Comparison of ENCODE assay signal across 1 cellular context in the genomic region with DNA sequence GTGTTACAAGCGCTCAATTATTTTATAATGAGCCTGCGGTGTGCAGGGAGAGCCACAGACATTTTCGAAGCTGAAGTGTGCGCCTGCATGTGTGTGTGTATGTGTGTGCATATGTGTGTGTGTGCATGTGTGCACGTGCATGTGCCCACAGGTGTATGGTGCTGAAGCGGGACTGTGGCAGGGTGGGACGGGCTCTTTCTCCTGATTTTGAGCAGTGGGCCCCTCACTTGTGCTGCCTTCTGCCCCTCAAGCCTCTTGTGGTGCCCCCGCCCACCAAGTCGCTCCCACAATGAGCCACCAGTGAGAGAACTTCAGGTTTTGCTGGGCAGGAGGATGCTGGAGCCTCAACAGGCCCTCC.
TF ChIP-seq lines count a peak whose summit lies in the region.

No MANE protein-coding gene starts in this region.

TF ChIP-seq in HEK293, 187 proteins besides CTCF, POLR2A, EP300 and RAD21 (continued from another document):
- TF ChIP-seq, protein P1, sequence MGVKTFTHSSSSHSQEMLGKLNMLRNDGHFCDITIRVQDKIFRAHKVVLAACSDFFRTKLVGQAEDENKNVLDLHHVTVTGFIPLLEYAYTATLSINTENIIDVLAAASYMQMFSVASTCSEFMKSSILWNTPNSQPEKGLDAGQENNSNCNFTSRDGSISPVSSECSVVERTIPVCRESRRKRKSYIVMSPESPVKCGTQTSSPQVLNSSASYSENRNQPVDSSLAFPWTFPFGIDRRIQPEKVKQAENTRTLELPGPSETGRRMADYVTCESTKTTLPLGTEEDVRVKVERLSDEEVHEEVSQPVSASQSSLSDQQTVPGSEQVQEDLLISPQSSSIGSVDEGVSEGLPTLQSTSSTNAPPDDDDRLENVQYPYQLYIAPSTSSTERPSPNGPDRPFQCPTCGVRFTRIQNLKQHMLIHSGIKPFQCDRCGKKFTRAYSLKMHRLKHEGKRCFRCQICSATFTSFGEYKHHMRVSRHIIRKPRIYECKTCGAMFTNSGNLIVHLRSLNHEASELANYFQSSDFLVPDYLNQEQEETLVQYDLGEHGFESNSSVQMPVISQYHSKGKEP (tag by site-specific recombination; IDR thresholded peaks at IDR 0.05) = no peak
- no peak for TF ChIP-seq ZNF473 (tag by site-specific recombination; IDR thresholded peaks at IDR 0.05)
